15 cellular contexts compared by ENCODE assay signal in the genomic region with DNA sequence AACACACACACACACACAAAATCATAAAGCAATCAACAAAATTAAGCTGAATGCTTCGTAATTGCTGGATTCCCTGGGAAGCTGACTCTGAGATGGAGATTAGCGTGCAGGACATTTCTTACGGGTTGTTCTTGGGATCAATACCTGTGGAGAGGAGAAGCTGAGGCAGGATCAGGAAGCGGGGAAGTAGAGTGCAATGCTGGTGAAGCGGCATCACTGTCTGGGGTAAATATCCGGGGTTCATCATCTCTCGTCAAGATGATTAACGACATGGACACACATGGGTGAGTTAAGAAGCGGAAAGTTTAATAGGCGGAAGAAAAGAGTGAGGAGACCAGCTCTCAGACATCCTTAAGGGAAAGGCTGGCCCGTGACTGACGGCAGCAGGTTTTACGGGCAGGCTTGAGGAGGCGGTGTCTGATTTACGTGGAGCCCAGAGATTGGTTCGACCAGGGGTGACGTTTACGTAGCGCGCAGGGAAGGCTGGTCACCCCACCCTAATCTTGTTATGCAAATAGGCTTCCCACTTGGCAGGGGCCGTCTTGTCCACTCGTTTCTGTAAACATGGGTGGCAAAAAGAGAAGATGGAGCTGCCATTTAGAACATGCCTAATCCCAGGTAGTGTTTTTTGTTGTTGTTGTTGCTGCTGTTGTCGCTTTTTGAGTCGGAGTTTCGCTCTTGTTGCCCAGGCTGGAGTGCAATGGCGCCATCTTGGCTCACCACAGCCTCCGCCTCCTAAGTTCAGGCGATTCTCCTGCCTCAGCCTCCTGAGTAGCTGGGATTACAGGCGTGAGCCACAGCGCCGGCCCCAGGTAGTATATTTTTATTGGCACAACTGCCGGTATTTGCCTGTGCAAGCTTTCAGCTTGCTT.
A peak's percentile ranks its signal among the peaks of the same experiment; 100 is the strongest.
DNase-seq lines count a peak whose midpoint lies in the region; FAIRE-seq and TF ChIP-seq lines count a peak whose summit lies in the region.
"Had no signal": no experiment of that assay in that cellular context is flagged by ENCODE, and none has a peak within 500 bp of the region (broad histone marks: within the 10 kb centered on the region; RNA-seq: fewer than 3 reads in every experiment).

No MANE protein-coding gene starts in this region.

- no peak overlapping the region for H3K56ac ChIP-seq in H1 (replicated peaks; ENCODE audit: insufficient read length, low read depth, low read length)

- no peak overlapping the region for H3K9ac ChIP-seq in H1 (replicated peaks in 1 of 4; ENCODE audit: extremely low read depth in 1 of 4, low read depth in 3 of 4, low read length in 3 of 4)

- H2BK15ac ChIP-seq in H1 (ENCODE audit: low read length), result no peak overlapping the region

- H4K8ac ChIP-seq in H1 (ENCODE audit: extremely low read depth, insufficient read depth, low read length), result no peak overlapping the region

- no peak overlapping the region for H3K4me2 ChIP-seq in H1 (ENCODE audit: insufficient read depth in 1 of 2, low read depth in 2 of 2, low read length in 2 of 2)

- H3K23me2 ChIP-seq in H1 (ENCODE audit: low read depth, low read length), result no peaks in the 10 kb centered on the region

- intact Hi-C loops in testis (cut with DNase I; ENCODE audit: low total_unique reads), result no loop called here

- TF ChIP-seq POLR2A in H1 (IDR thresholded peaks at IDR 0.05; ENCODE audit: control extremely low read depth in 1 of 2, low read depth in 2 of 2, low read length in 2 of 2) (no peak), testis (IDR thresholded peaks at IDR 0.05) (no peak)

- no peak overlapping the region for H3K27ac Mint-ChIP-seq in activated CD4-positive, alpha-beta T cell treated with anti-CD3 and anti-CD28 coated beads, Interleukin-2, amount 10 ng/mL, durations not matched to agents 7 days and 5 days
- H3K27ac Mint-ChIP-seq: CD4-positive, alpha-beta T cell had no signal

- no peak for TF ChIP-seq RAD21 in H1 (IDR thresholded peaks at IDR 0.05 in 1 of 2, conservative IDR thresholded peaks at IDR 0.05 in 1 of 2; ENCODE audit: low read depth in 2 of 2, low read length in 2 of 2)

- H3K14ac ChIP-seq in H1 (ENCODE audit: insufficient read length), result no peak overlapping the region

- no peak overlapping the region for H2AK5ac ChIP-seq in H1 (ENCODE audit: low read depth, low read length)

- TF ChIP-seq CTCF in H1 (IDR thresholded peaks at IDR 0.05; ENCODE audit: control extremely low read depth in 1 of 3, insufficient read depth in 1 of 3, low read depth in 1 of 3, low read length in 3 of 3) (no peak), testis (IDR thresholded peaks at IDR 0.05) (no peak), GM13976 (IDR thresholded peaks at IDR 0.05; ENCODE audit: borderline replicate concordance, control extremely low read depth, extremely low read depth, insufficient read depth, missing control alignments) (no peak)

- TF ChIP-seq EP300 in H1 (IDR thresholded peaks at IDR 0.05; ENCODE audit: borderline replicate concordance in 1 of 2, low read depth in 2 of 2, low read length in 2 of 2), result no peak

- CTCF ChIA-PET in H1 (lab: Charles Lee; ENCODE audit: partially characterized antibody), result interaction anchor here (1.0 to 1.6 kb wide), 4 partner anchors 203 to 624 kb away, joined by 3 to 4 read pairs (median 3); no protein-coding TSS in a partner anchor
- CTCF ChIA-PET in activated CD4-positive, alpha-beta T cell treated with anti-CD3 and anti-CD28 coated beads, Interleukin-2, amount 10 ng/mL, durations not matched to agents 7 days and 5 days (lab: Charles Lee), result no interaction called here

- in situ Hi-C loops in GM13976 (cut with MboI; ENCODE audit: low sequenced_read_pairs, unreplicated experiment), result no loop called here

- H3K79me1 ChIP-seq in H1 (ENCODE audit: low read depth, low read length), result no peaks in the 10 kb centered on the region

- no peak overlapping the region for H2BK20ac ChIP-seq in H1 (ENCODE audit: low read length)

- H4K20me1 ChIP-seq in H1 (replicated peaks in 1 of 2; ENCODE audit: control insufficient read depth in 1 of 2, insufficient read depth in 2 of 2, low read length in 2 of 2), result peaks cover 0 to 2% of the 10 kb centered on the region in 2 experiments

- no peak overlapping the region for H2BK120ac ChIP-seq in H1 (replicated peaks; ENCODE audit: low read depth, low read length)

- H3K9me3 ChIP-seq in H1 (ENCODE audit: insufficient read depth in 2 of 2, low read depth in 1 of 2, low read length in 1 of 2), result no peaks in the 10 kb centered on the region
- no peaks in the 10 kb centered on the region for H3K9me3 ChIP-seq in testis

- 92% methylated on average over 32 of the region's 32 CpGs; no CpG with 5 or more reads in 1 of the 2 experiments for WGBS in H1 (ENCODE audit: extremely low coverage in 1 of 2, insufficient coverage in 1 of 2, insufficient read length in 1 of 2, insufficient replicate concordance in 2 of 2, low coverage in 1 of 2, low lambda C conversion rate in 2 of 2, missing lambda C conversion rate in 1 of 2), 2 experiments
- 56 to 70% methylated on average over 32 of the region's 32 CpGs for WGBS in testis, 2 donors

- no peak overlapping the region for H3K4me3 Mint-ChIP-seq in activated CD4-positive, alpha-beta T cell treated with anti-CD3 and anti-CD28 coated beads, Interleukin-2, amount 10 ng/mL, durations not matched to agents 7 days and 5 days
- H3K4me3 Mint-ChIP-seq: CD4-positive, alpha-beta T cell had no signal

- no peak overlapping the region for H4K5ac ChIP-seq in H1 (ENCODE audit: insufficient read length, low read depth, low read length)

- POLR2A ChIA-PET in H1 (lab: Charles Lee; ENCODE audit: partially characterized antibody), result no interaction called here
- POLR2A ChIA-PET in activated CD4-positive, alpha-beta T cell treated with anti-CD3 and anti-CD28 coated beads, Interleukin-2, amount 10 ng/mL, durations not matched to agents 7 days and 5 days (lab: Charles Lee), result no interaction called here

- H2BK12ac ChIP-seq in H1 (ENCODE audit: low read depth, low read length), result no peak overlapping the region

- no peak overlapping the region for H4K91ac ChIP-seq in H1 (replicated peaks; ENCODE audit: insufficient read length, low read length)

- no peaks in the 10 kb centered on the region for H3K9me3 Mint-ChIP-seq in activated CD4-positive, alpha-beta T cell treated with anti-CD3 and anti-CD28 coated beads, Interleukin-2, amount 10 ng/mL, durations not matched to agents 7 days and 5 days
- H3K9me3 Mint-ChIP-seq: CD4-positive, alpha-beta T cell had no signal

- H2BK5ac ChIP-seq in H1 (ENCODE audit: low read depth, low read length), result no peak overlapping the region

- H3K36me3 Mint-ChIP-seq in activated CD4-positive, alpha-beta T cell treated with anti-CD3 and anti-CD28 coated beads, Interleukin-2, amount 10 ng/mL, durations not matched to agents 7 days and 5 days (ENCODE audit: low read depth), result no peaks in the 10 kb centered on the region

- no peak overlapping the region for H3K4ac ChIP-seq in H1 (replicated peaks; ENCODE audit: insufficient read length, low read depth, low read length)

- H3K27me3 ChIP-seq in H1 (replicated peaks in 1 of 4; ENCODE audit: control insufficient read depth in 3 of 4, extremely low read depth in 1 of 4, insufficient read depth in 3 of 4, low read length in 3 of 4), result no peaks in the 10 kb centered on the region
- no peaks in the 10 kb centered on the region for H3K27me3 ChIP-seq in testis

- H2AFZ ChIP-seq in H1 (ENCODE audit: low read length), result peak overlapping the region; percentile 27; the same call in 1 of the 2 replicates

- FAIRE-seq in H1 (lab: Jason Lieb, UNC), result no peak

- H3K23ac ChIP-seq in H1 (ENCODE audit: insufficient read length), result no peak overlapping the region

- H3K27me3 Mint-ChIP-seq in activated CD4-positive, alpha-beta T cell treated with anti-CD3 and anti-CD28 coated beads, Interleukin-2, amount 10 ng/mL, durations not matched to agents 7 days and 5 days, result peaks cover 10% of the 10 kb centered on the region

- H3K36me3 ChIP-seq in H1 (ENCODE audit: control insufficient read depth in 2 of 4, insufficient read depth in 4 of 4, low read length in 3 of 4) (no peaks in the 10 kb centered on the region; a peak in 1 of 8 replicates), testis (ENCODE audit: low read depth, missing control alignments) (no peaks in the 10 kb centered on the region)
- H3K36me3 ChIP-seq: HAP-1 had no signal

- H3K27ac ChIP-seq in H1 (ENCODE audit: low read depth, low read length) (no peak overlapping the region), testis (peak overlapping the region in 1 of 2 donors; percentile 17)

- no peaks in the 10 kb centered on the region for H3K79me2 ChIP-seq in H1 (ENCODE audit: control insufficient read depth in 1 of 2, insufficient read depth in 2 of 2, low read length in 2 of 2)

- no peak overlapping the region for H3K18ac ChIP-seq in H1 (ENCODE audit: extremely low read depth, low read length)

- DNase-seq in ELR (ENCODE audit: low read depth) (peak; percentile 36), RPMI8226 (peak; percentile 92), H1 (ENCODE audit: low read depth in 1 of 2, low spot score in 2 of 2) (no peak), testis (peak; percentile 86), GM13976 (ENCODE audit: low spot score) (no peak), GDM1 (lab: John Stamatoyannopoulos, UW) (no peak)
- DNase-seq in activated CD4-positive, alpha-beta T cell treated with anti-CD3 and anti-CD28 coated beads, Interleukin-2, amount 10 ng/mL, durations not matched to agents 7 days and 5 days, result no peak
- DNase-seq: ACHN; CD4-positive, alpha-beta T cell; Karpas-422; NCI-H187 treated with DMSO at 0.1 percent for 48 hours; NCI-H526; NK-92 treated with Interleukin-12 subunit alpha and Interleukin-12 subunit beta, amount 100 ng/mL, for 24 hours; OCI-M1 had no signal

- peaks cover 2% of the 10 kb centered on the region for H3K4me1 Mint-ChIP-seq in activated CD4-positive, alpha-beta T cell treated with anti-CD3 and anti-CD28 coated beads, Interleukin-2, amount 10 ng/mL, durations not matched to agents 7 days and 5 days

- H3K4me1 ChIP-seq in H1 (replicated peaks in 1 of 4; ENCODE audit: control insufficient read depth in 3 of 4, insufficient read depth in 4 of 4, low read length in 3 of 4), result no peaks in the 10 kb centered on the region
- no peaks in the 10 kb centered on the region for H3K4me1 ChIP-seq in testis
- H3K4me1 ChIP-seq: HAP-1 had no signal

- H3K4me3 ChIP-seq in H1 (ENCODE audit: extremely low read depth in 1 of 4, insufficient read depth in 2 of 4, low read depth in 3 of 4, low read length in 4 of 4) (no peak overlapping the region), testis (peak overlapping the region; percentile 34 to 51)
- H3K4me3 ChIP-seq: HAP-1 had no signal

TF ChIP-seq in H1, 55 proteins besides CTCF, POLR2A, EP300 and RAD21 (continues in another document):
- TF ChIP-seq TBP (IDR thresholded peaks at IDR 0.05; ENCODE audit: low read depth, low read length), result no peak
- TF ChIP-seq SIRT6 (IDR thresholded peaks at IDR 0.05; ENCODE audit: low read length), result no peak
- no peak for TF ChIP-seq KDM4A (IDR thresholded peaks at IDR 0.05; ENCODE audit: low read depth, low read length, severe bottlenecking)
- no peak for TF ChIP-seq CREB1 (IDR thresholded peaks at IDR 0.05)
- TF ChIP-seq POU5F1 (IDR thresholded peaks at IDR 0.05; ENCODE audit: low read depth, low read length), result no peak
- TF ChIP-seq RNF2 (IDR thresholded peaks at IDR 0.05; ENCODE audit: borderline replicate concordance, low read depth, low read length, missing control alignments, poor library complexity, severe bottlenecking), result no peak
- no peak for TF ChIP-seq SRF (IDR thresholded peaks at IDR 0.05; ENCODE audit: low read depth, low read length)
- TF ChIP-seq CHD1 (IDR thresholded peaks at IDR 0.05; ENCODE audit: low read depth, low read length), result no peak

Comparison
In these comparisons a context has a peak if more than half of its experiments do, and no peak if none do; other contexts are left out.
1. DNase-seq: peak in ELR (single experiment), RPMI8226 (single experiment) and testis (single experiment); none in H1 (0 of 2), GM13976 (single experiment), GDM1 (single experiment) and activated CD4-positive, alpha-beta T cell treated with anti-CD3 and anti-CD28 coated beads, Interleukin-2, amount 10 ng/mL, durations not matched to agents 7 days and 5 days (single experiment).
2. H3K4me3 ChIP-seq: peak in testis (2 of 2); none in H1 (0 of 4).